In the genomic region with DNA sequence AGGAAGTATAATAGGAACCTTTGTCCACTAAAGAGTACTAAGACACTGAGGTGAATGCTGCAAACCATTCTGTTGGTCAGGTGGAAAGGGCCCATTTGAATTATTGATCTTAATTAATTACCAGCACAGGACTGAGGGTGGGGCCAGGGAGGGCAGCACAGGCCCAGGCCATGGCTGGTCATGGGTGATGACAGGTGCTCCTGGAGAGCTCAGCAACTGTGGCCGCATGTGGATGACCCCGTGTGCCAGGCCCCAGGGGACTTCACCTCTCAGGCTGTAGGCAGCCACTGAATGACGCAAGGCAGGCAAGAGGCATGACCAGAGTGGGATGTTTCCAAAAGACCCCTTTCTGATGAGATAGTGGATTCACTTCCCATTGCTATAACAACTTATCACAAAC, we compare ENCODE assay signal across 28 cellular contexts.
"Had no signal": no experiment of that assay in that cellular context is flagged by ENCODE, and none has a peak within 500 bp of the region (broad histone marks: within the 10 kb centered on the region; RNA-seq: fewer than 3 reads in every experiment).

No MANE protein-coding gene starts in this region.

- DNase-seq: occipital lobe; ovary; posterior cingulate gyrus; psoas muscle; right cardiac atrium; right lobe of liver; sigmoid colon; small intestine; stimulated activated CD4-positive, alpha-beta T cell treated with anti-CD3 and anti-CD28 coated beads, Interleukin-15, amount 100 ng/mL, for 24 hours; stimulated activated CD4-positive, alpha-beta T cell treated with anti-CD3 and anti-CD28 coated beads, Interleukin-2, amount 100 ng/mL, for 24 hours; stimulated activated CD4-positive, alpha-beta T cell treated with anti-CD3 and anti-CD28 coated beads, Interleukin-2, amount 100 ng/mL, for 48 hours; stimulated activated CD4-positive, alpha-beta T cell treated with anti-CD3 and anti-CD28 coated beads, Interleukin-4, amount 100 ng/mL, for 24 hours; stimulated activated naive B cell treated with anti-CD40 and anti-IgM and Interleukin-4, amounts not matched to agents 10 μg/mL and 1 μg/mL and 100 μg/mL, for 72 hours; stimulated activated naive CD4-positive, alpha-beta T cell treated with Interleukin-2 at 50 U/mL for 16 hours; stomach; thyroid gland; trophoblast cell had no signal

- H3K27ac Mint-ChIP-seq: nephron; neural progenitor cell; progenitor cell of endocrine pancreas; stimulated activated effector memory CD8-positive, alpha-beta T cell treated with anti-CD3 and anti-CD28 coated beads, Interleukin-12 subunit alpha, Interleukin-12 subunit beta, amount 100 ng/mL, for 72 hours; stimulated activated naive B cell treated with anti-CD40 and anti-IgM and Interleukin-4, amounts not matched to agents 10 μg/mL and 1 μg/mL and 100 μg/mL, for 72 hours; stimulated activated naive CD8-positive, alpha-beta T cell treated with anti-CD3 and anti-CD28 coated beads, Interleukin-15, Interleukin-2, amounts not matched to agents 100 ng/mL and 50 ng/mL, for 24 hours had no signal

- H3K4me2 ChIP-seq: neural progenitor cell had no signal

- H3K9ac ChIP-seq: neural progenitor cell, parathyroid adenoma had no signal

- H3K9me3 ChIP-seq: ovary, psoas muscle, right lobe of liver, sigmoid colon, stomach, thoracic aorta, thyroid gland, tibial nerve, upper lobe of left lung, vagina had no signal

- FAIRE-seq: small intestine, urothelium cell line had no signal

- H3K4me3 ChIP-seq: neural progenitor cell, ovary, psoas muscle, right lobe of liver, sigmoid colon, stomach, thoracic aorta, thyroid gland, tibial nerve, upper lobe of left lung, vagina had no signal

- H3K36me3 Mint-ChIP-seq: neural progenitor cell; stimulated activated effector memory CD8-positive, alpha-beta T cell treated with anti-CD3 and anti-CD28 coated beads, Interleukin-12 subunit alpha, Interleukin-12 subunit beta, amount 100 ng/mL, for 72 hours; stimulated activated naive B cell treated with anti-CD40 and anti-IgM and Interleukin-4, amounts not matched to agents 10 μg/mL and 1 μg/mL and 100 μg/mL, for 72 hours had no signal

- H3K36me3 ChIP-seq: neural progenitor cell, ovary, right lobe of liver, sigmoid colon, stomach, thoracic aorta, thyroid gland, tibial nerve, upper lobe of left lung, vagina had no signal

- H3K4me3 Mint-ChIP-seq: nephron; neural progenitor cell; stimulated activated effector memory CD8-positive, alpha-beta T cell treated with anti-CD3 and anti-CD28 coated beads, Interleukin-12 subunit alpha, Interleukin-12 subunit beta, amount 100 ng/mL, for 72 hours; stimulated activated naive B cell treated with anti-CD40 and anti-IgM and Interleukin-4, amounts not matched to agents 10 μg/mL and 1 μg/mL and 100 μg/mL, for 72 hours; stimulated activated naive CD8-positive, alpha-beta T cell treated with anti-CD3 and anti-CD28 coated beads, Interleukin-15, Interleukin-2, amounts not matched to agents 100 ng/mL and 50 ng/mL, for 24 hours had no signal

- H3K4me1 Mint-ChIP-seq: nephron; stimulated activated effector memory CD8-positive, alpha-beta T cell treated with anti-CD3 and anti-CD28 coated beads, Interleukin-12 subunit alpha, Interleukin-12 subunit beta, amount 100 ng/mL, for 72 hours had no signal

- ATAC-seq: psoas muscle; right cardiac atrium; stimulated activated effector memory CD8-positive, alpha-beta T cell treated with anti-CD3 and anti-CD28 coated beads, Interleukin-12 subunit alpha, Interleukin-12 subunit beta, amount 100 ng/mL, for 72 hours; stimulated activated naive B cell treated with anti-CD40 and anti-IgM and Interleukin-4, amounts not matched to agents 10 μg/mL and 1 μg/mL and 100 μg/mL, for 72 hours had no signal

- H3K9me3 Mint-ChIP-seq: nephron; neural progenitor cell; stimulated activated effector memory CD8-positive, alpha-beta T cell treated with anti-CD3 and anti-CD28 coated beads, Interleukin-12 subunit alpha, Interleukin-12 subunit beta, amount 100 ng/mL, for 72 hours; stimulated activated naive B cell treated with anti-CD40 and anti-IgM and Interleukin-4, amounts not matched to agents 10 μg/mL and 1 μg/mL and 100 μg/mL, for 72 hours; stimulated activated naive CD8-positive, alpha-beta T cell treated with anti-CD3 and anti-CD28 coated beads, Interleukin-15, Interleukin-2, amounts not matched to agents 100 ng/mL and 50 ng/mL, for 24 hours had no signal

- H2AFZ ChIP-seq: neural progenitor cell, parathyroid adenoma had no signal

- H3K4me1 ChIP-seq: parathyroid adenoma, psoas muscle, right lobe of liver, stomach, upper lobe of left lung, vagina had no signal

- H3K27me3 ChIP-seq: neural progenitor cell, ovary, right lobe of liver, sigmoid colon, stomach, thyroid gland, upper lobe of left lung, vagina had no signal

- H3K27ac ChIP-seq: neural progenitor cell, ovary, parathyroid adenoma, psoas muscle, right lobe of liver, sigmoid colon, stomach, thoracic aorta, tibial nerve, upper lobe of left lung, vagina had no signal
